8 cellular contexts compared by ENCODE assay signal in genomic region chr3:49018707-49019006, GRCh38. TPM values are rescaled to one million over a fixed set of nuclear protein-coding genes. Genes with fewer than 3 reads are reported as not detected.
DNase-seq lines count a peak whose midpoint lies in the region; ATAC-seq, FAIRE-seq and TF ChIP-seq lines count a peak whose summit lies in the region.

No MANE protein-coding gene starts in this region.

- H3K27me3 ChIP-seq in adipocyte (replicated peaks; ENCODE audit: control insufficient read depth, insufficient read depth, low read length): no peaks in the 10 kb centered on the region
- no peaks in the 10 kb centered on the region for H3K27me3 ChIP-seq in right lobe of liver

- H3K27ac Mint-ChIP-seq in activated T-cell treated with anti-CD3 and anti-CD28 coated beads, Interleukin-2, amount 50 U/mL, for 72 hours: peak overlapping the region; percentile 85
- H3K27ac Mint-ChIP-seq in type B pancreatic cell: peak overlapping the region; percentile 94

- H3K27ac ChIP-seq in right lobe of liver: peak overlapping the region in 1 of 3 donors; percentile 65

- TF ChIP-seq POLR2A in right lobe of liver (IDR thresholded peaks at IDR 0.05) (no peak), GM12891 (IDR thresholded peaks at IDR 0.05; ENCODE audit: low read depth, low read length) (no peak; the same call in 1 of the 2 replicates)

- H3K36me3 ChIP-seq in adipocyte (ENCODE audit: control insufficient read depth, insufficient read depth, low read length, severe bottlenecking): peaks cover 21% of the 10 kb centered on the region
- H3K36me3 ChIP-seq in right lobe of liver: peaks cover 0 to 29% (median 10%) of the 10 kb centered on the region in 4 donors

- peaks cover 10 to 12% of the 10 kb centered on the region in 2 donors for H3K36me3 Mint-ChIP-seq in activated T-cell treated with anti-CD3 and anti-CD28 coated beads, Interleukin-2, amount 50 U/mL, for 72 hours (ENCODE audit: insufficient read depth in 2 of 2)
- peaks cover 10% of the 10 kb centered on the region for H3K36me3 Mint-ChIP-seq in type B pancreatic cell

- WGBS in right lobe of liver (ENCODE audit: insufficient coverage, low coverage, low lambda C conversion rate, missing lambda C conversion rate): 2% methylated on average over 16 of the region's 18 CpGs

- peaks cover 37% of the 10 kb centered on the region for H3K4me1 ChIP-seq in adipocyte (ENCODE audit: control insufficient read depth, insufficient read depth, low read length)
- H3K4me1 ChIP-seq in right lobe of liver: peaks cover 0 to 31% (median 11%) of the 10 kb centered on the region in 4 donors

- H3K9me3 ChIP-seq in adipocyte (ENCODE audit: control insufficient read depth, low read length) (no peaks in the 10 kb centered on the region), right lobe of liver (no peaks in the 10 kb centered on the region)

- H3K4me3 ChIP-seq in adipocyte (ENCODE audit: low read length) (peak overlapping the region; percentile 91), right lobe of liver (peak overlapping the region; percentile 88 to 91 (median 89))

- FAIRE-seq in GM12891 (lab: Jason Lieb, UNC): no peak

- H3K4me1 Mint-ChIP-seq in activated T-cell treated with anti-CD3 and anti-CD28 coated beads, Interleukin-2, amount 50 U/mL, for 72 hours (ENCODE audit: low read depth): peaks cover 50% of the 10 kb centered on the region
- H3K4me1 Mint-ChIP-seq in type B pancreatic cell (ENCODE audit: unreplicated experiment): peaks cover 11% of the 10 kb centered on the region

- no peaks in the 10 kb centered on the region for H3K27me3 Mint-ChIP-seq in activated T-cell treated with anti-CD3 and anti-CD28 coated beads, Interleukin-2, amount 50 U/mL, for 72 hours (ENCODE audit: low read depth)
- H3K27me3 Mint-ChIP-seq in type B pancreatic cell: no peaks in the 10 kb centered on the region

- H3K9ac ChIP-seq in adipocyte (ENCODE audit: low read length): peak overlapping the region; percentile 88

- ATAC-seq in activated T-cell treated with anti-CD3 and anti-CD28 coated beads, Interleukin-2, amount 50 U/mL, for 72 hours (replicated peaks in 1 of 2): no peak
- ATAC-seq in right lobe of liver: no peak

- TF ChIP-seq CTCF in right lobe of liver (IDR thresholded peaks at IDR 0.05): no peak
- TF ChIP-seq CTCF in type B pancreatic cell (conservative IDR thresholded peaks at IDR 0.05): no peak

- DNase-seq in activated T-cell treated with anti-CD3 and anti-CD28 coated beads, Interleukin-2, amount 50 U/mL, for 72 hours: no peak
- no peak for DNase-seq in activated T-cell treated with anti-CD3 and anti-CD28 coated beads for 4 hours
- no peak for DNase-seq in adipocyte (ENCODE audit: low read depth)
- DNase-seq in right lobe of liver: no peak
- no peak for DNase-seq in type B pancreatic cell (ENCODE audit: extremely low spot score, unreplicated experiment)
- DNase-seq in SHP77 (lab: John Stamatoyannopoulos, UW): no peak
- DNase-seq in GM12891 (ENCODE audit: insufficient read length, low spot score): no peak
- no peak for DNase-seq in NCI-H82 treated with DMSO at 0.1 percent for 48 hours (lab: John Stamatoyannopoulos, UW; ENCODE audit: unreplicated experiment)

- H3K4me3 Mint-ChIP-seq in activated T-cell treated with anti-CD3 and anti-CD28 coated beads, Interleukin-2, amount 50 U/mL, for 72 hours: peak overlapping the region; percentile 91 to 94
- peak overlapping the region; percentile 92 for H3K4me3 Mint-ChIP-seq in type B pancreatic cell

- H3K9me3 Mint-ChIP-seq in activated T-cell treated with anti-CD3 and anti-CD28 coated beads, Interleukin-2, amount 50 U/mL, for 72 hours: no peaks in the 10 kb centered on the region
- H3K9me3 Mint-ChIP-seq in type B pancreatic cell: no peaks in the 10 kb centered on the region

- intact Hi-C loops in right lobe of liver (cut with DNase I): no loop called here

TF ChIP-seq in GM12891, 5 proteins besides CTCF, POLR2A, EP300 and RAD21:
- TF ChIP-seq SPI1 (IDR thresholded peaks at IDR 0.05; ENCODE audit: low read depth, low read length) (no peak), POLR2AphosphoS5 (IDR thresholded peaks at IDR 0.05; ENCODE audit: low read depth, low read length) (no peak), TAF1 (IDR thresholded peaks at IDR 0.05; ENCODE audit: low read depth, low read length) (no peak), POU2F2 (IDR thresholded peaks at IDR 0.05; ENCODE audit: low read depth, low read length) (no peak), PAX5 (IDR thresholded peaks at IDR 0.05; ENCODE audit: insufficient read depth, low read length, severe bottlenecking) (no peak)
TF ChIP-seq in GM12891: peak in this region for 0.

RNA-seq across cellular contexts. Expression of gene DALRD3, which starts 0.3 kb away (rescaled TPM):
- total RNA-seq in activated T-cell treated with anti-CD3 and anti-CD28 coated beads, Interleukin-2, amount 50 U/mL, for 72 hours: 10 to 100 TPM; 24.8 to 29.8 TPM
- total RNA-seq in right lobe of liver (10 to 100 TPM in 2 of 6 experiments, 1 to 10 TPM in 4; 7.5 to 17.0 (median 8.1) TPM), type B pancreatic cell (ENCODE audit: low replicate concordance) (31.2 and 36.0 TPM in 2 replicates)
- polyA plus RNA-seq in GM12891 (2012; ENCODE audit: low read depth, missing spikeins): 22.2 TPM

RNA-seq across cellular contexts. Expression of gene NDUFAF3, which starts 3.3 kb away (rescaled TPM):
- total RNA-seq in activated T-cell treated with anti-CD3 and anti-CD28 coated beads, Interleukin-2, amount 50 U/mL, for 72 hours: 10 to 100 TPM; 31.9 to 35.1 TPM
- total RNA-seq in right lobe of liver (100 to 1,000 TPM in 1 of 6 experiments, 10 to 100 TPM in 5; 39.2 to 100 (median 44.8) TPM), type B pancreatic cell (ENCODE audit: low replicate concordance) (62.0 and 67.0 TPM in 2 replicates)
- 105 TPM for polyA plus RNA-seq in GM12891 (2012; ENCODE audit: low read depth, missing spikeins)

RNA-seq across cellular contexts. Expression of gene IMPDH2, which starts 10.5 kb away (rescaled TPM):
- 100 to 1,000 TPM; 490 to 562 TPM for total RNA-seq in activated T-cell treated with anti-CD3 and anti-CD28 coated beads, Interleukin-2, amount 50 U/mL, for 72 hours
- total RNA-seq in right lobe of liver (10 to 100 TPM; 32.0 to 57.3 (median 39.0) TPM), type B pancreatic cell (ENCODE audit: low replicate concordance) (221 and 256 TPM in 2 replicates)
- polyA plus RNA-seq in GM12891 (2012; ENCODE audit: low read depth, missing spikeins): 251 TPM

RNA-seq across cellular contexts. Expression of gene WDR6, which starts 11.5 kb away (rescaled TPM):
- total RNA-seq in activated T-cell treated with anti-CD3 and anti-CD28 coated beads, Interleukin-2, amount 50 U/mL, for 72 hours: 100 to 1,000 TPM; 145 to 159 TPM
- total RNA-seq in right lobe of liver (10 to 100 TPM; 35.7 to 72.9 (median 65.4) TPM), type B pancreatic cell (ENCODE audit: low replicate concordance) (272 and 334 TPM in 2 replicates)
- 126 TPM for polyA plus RNA-seq in GM12891 (2012; ENCODE audit: low read depth, missing spikeins)

RNA-seq across cellular contexts. Expression of gene P4HTM, which starts 28.6 kb away (rescaled TPM):
- total RNA-seq in activated T-cell treated with anti-CD3 and anti-CD28 coated beads, Interleukin-2, amount 50 U/mL, for 72 hours: 10 to 100 TPM; 42.0 to 45.7 TPM
- total RNA-seq in right lobe of liver (10 to 100 TPM in 5 of 6 experiments, 1 to 10 TPM in 1; 7.7 to 19.2 (median 11.1) TPM), type B pancreatic cell (ENCODE audit: low replicate concordance) (47.4 and 54.8 TPM in 2 replicates)
- 17.9 TPM for polyA plus RNA-seq in GM12891 (2012; ENCODE audit: low read depth, missing spikeins)
